ENCODE assay signal across 20 cellular contexts in the genomic region with DNA sequence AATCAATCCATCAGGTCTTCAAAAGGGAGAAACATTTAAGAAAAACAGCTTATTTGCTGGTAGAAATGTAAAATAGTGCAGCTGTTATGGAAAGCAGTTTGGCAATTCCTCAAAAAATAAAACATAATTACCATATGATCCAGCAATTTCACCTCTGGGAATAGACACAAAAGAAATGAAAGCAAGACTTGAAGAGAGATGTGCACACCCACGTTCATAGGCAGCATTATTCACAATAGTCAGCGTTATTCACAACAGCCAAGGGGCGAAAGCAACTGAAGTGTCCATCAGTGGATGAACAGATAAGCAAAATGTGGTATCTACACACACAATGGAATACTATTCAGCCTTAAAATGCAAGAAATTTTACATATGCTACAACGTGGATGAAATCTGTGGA. TPM values are rescaled to one million over a fixed set of nuclear protein-coding genes. Genes with fewer than 3 reads are reported as not detected.
DNase-seq lines count a peak whose midpoint lies in the region; FAIRE-seq and TF ChIP-seq lines count a peak whose summit lies in the region.
"Had no signal": no experiment of that assay in that cellular context is flagged by ENCODE, and none has a peak within 500 bp of the region (broad histone marks: within the 10 kb centered on the region; RNA-seq: fewer than 3 reads in every experiment).

No MANE protein-coding gene starts in this region.

- no peak overlapping the region for H3K27ac Mint-ChIP-seq in MCF 10A (ENCODE audit: low read depth, unreplicated experiment)
- H3K27ac Mint-ChIP-seq: B cell had no signal

- no peak overlapping the region for H2BK12ac ChIP-seq in mesenchymal stem cell (ENCODE audit: low read length in 2 of 2)

- no peak overlapping the region for H4K91ac ChIP-seq in mesenchymal stem cell (ENCODE audit: low read length)

- H3K27ac ChIP-seq in mammary epithelial cell (ENCODE audit: insufficient read depth, low read depth, low read length) (no peak overlapping the region), mesenchymal stem cell (ENCODE audit: low read length, poor library complexity, severe bottlenecking) (no peak overlapping the region), smooth muscle cell (ENCODE audit: low read depth) (no peak overlapping the region)
- H3K27ac ChIP-seq: SJCRH30 had no signal

- H2BK5ac ChIP-seq in mesenchymal stem cell (ENCODE audit: low read depth, low read length, poor library complexity, severe bottlenecking) = no peak overlapping the region

- H3K4me1 ChIP-seq in mammary epithelial cell (ENCODE audit: insufficient read depth, low read length) = peaks cover 42% of the 10 kb centered on the region
- H3K4me1 ChIP-seq in mesenchymal stem cell (ENCODE audit: control insufficient read depth, insufficient read depth, low read depth, low read length) = no peaks in the 10 kb centered on the region
- no peaks in the 10 kb centered on the region for H3K4me1 ChIP-seq in smooth muscle cell (ENCODE audit: low read depth)
- H3K4me1 ChIP-seq: SJCRH30 had no signal

- BruUV-seq in mammary epithelial cell (replicated peaks; lab: Mats Ljungman, UMichigan) (no TSS peak), MCF 10A (replicated peaks; lab: Mats Ljungman, UMichigan) (no TSS peak)

- H3K36me3 Mint-ChIP-seq in MCF 10A (ENCODE audit: insufficient read depth, unreplicated experiment) = no peaks in the 10 kb centered on the region

- no peak overlapping the region for H2AK5ac ChIP-seq in mesenchymal stem cell (ENCODE audit: low read length, severe bottlenecking)

- H3K9me3 ChIP-seq in mammary epithelial cell (replicated peaks; ENCODE audit: insufficient read depth, low read length) (no peaks in the 10 kb centered on the region), mesenchymal stem cell (ENCODE audit: control insufficient read depth, low read length) (no peaks in the 10 kb centered on the region), smooth muscle cell (replicated peaks; ENCODE audit: low read depth) (no peaks in the 10 kb centered on the region)
- H3K9me3 ChIP-seq: MG63, SJCRH30 had no signal

- no peak overlapping the region for H3K4ac ChIP-seq in mesenchymal stem cell (ENCODE audit: low read depth in 1 of 2, low read length in 2 of 2)

- H3K36me3 ChIP-seq in mammary epithelial cell (ENCODE audit: insufficient read depth, low read length) (no peaks in the 10 kb centered on the region), mesenchymal stem cell (ENCODE audit: control insufficient read depth in 1 of 2, insufficient read depth in 2 of 2, low read depth in 1 of 2, low read length in 2 of 2) (no peaks in the 10 kb centered on the region), smooth muscle cell (ENCODE audit: low read depth) (no peaks in the 10 kb centered on the region)
- H3K36me3 ChIP-seq: MG63, SJCRH30 had no signal

- no peak overlapping the region for H3K23ac ChIP-seq in mesenchymal stem cell (ENCODE audit: low read length in 2 of 2)

- no peak overlapping the region for H3K9ac ChIP-seq in mammary epithelial cell (ENCODE audit: insufficient read depth, low read length)
- peak overlapping the region; percentile 33 for H3K9ac ChIP-seq in mesenchymal stem cell (ENCODE audit: low read length)
- H3K9ac ChIP-seq in smooth muscle cell (ENCODE audit: low read depth) = no peak overlapping the region

- dilution Hi-C loops in mammary epithelial cell (cut with HindIII; ENCODE audit: low sequenced_read_pairs) = no loop called here

- WGBS in mammary epithelial cell (ENCODE audit: low coverage, missing lambda C conversion rate) = 41% methylated on average over 4 of the region's 4 CpGs
- 88% methylated on average over 3 of the region's 4 CpGs for WGBS in mesenchymal stem cell
- 80% methylated on average over 4 of the region's 4 CpGs for WGBS in smooth muscle cell (ENCODE audit: low lambda C conversion rate)

- no peaks in the 10 kb centered on the region for H4K20me1 ChIP-seq in mammary epithelial cell (ENCODE audit: insufficient read depth, low read length)
- H4K20me1 ChIP-seq in smooth muscle cell (ENCODE audit: low read depth) = no peaks in the 10 kb centered on the region

- H3K4me2 ChIP-seq in mammary epithelial cell (ENCODE audit: insufficient read depth, low read depth, low read length) (peak overlapping the region; percentile 62), mesenchymal stem cell (ENCODE audit: low read length, poor library complexity, severe bottlenecking) (no peak overlapping the region), smooth muscle cell (no peak overlapping the region)

- H3K14ac ChIP-seq in mesenchymal stem cell (ENCODE audit: low read length in 2 of 2) = no peak overlapping the region

- DNase-seq in mammary epithelial cell = peak; percentile 30
- DNase-seq in MCF 10A (ENCODE audit: unreplicated experiment) = no peak
- peak; percentile 55 for DNase-seq in NCI-H526 treated with DMSO at 0.1 percent for 48 hours (lab: John Stamatoyannopoulos, UW)
- peak; percentile 42 to 43 for DNase-seq in cardiac fibroblast (ENCODE audit: low read depth in 2 of 2)
- no peak for DNase-seq in mesenchymal stem cell
- no peak for DNase-seq in GM12892 (ENCODE audit: insufficient read length)
- no peak for DNase-seq in activated CD4-positive, alpha-beta T cell treated with anti-CD3 and anti-CD28 coated beads, Interleukin-2, amount 50 U/mL, for 1 hour
- DNase-seq in smooth muscle cell (lab: John Stamatoyannopoulos, UW; ENCODE audit: unreplicated experiment) = no peak
- DNase-seq: COR-L47, EL, Karpas-422, MG63, NCI-H1048, NCI-H146, NCI-H2029 treated with DMSO at 0.1 percent for 48 hours, NCI-H510A, SJCRH30 had no signal

- H3K4me3 ChIP-seq in mammary epithelial cell (replicated peaks in 1 of 3; ENCODE audit: insufficient read depth in 1 of 3, low read depth in 2 of 3, low read length in 3 of 3) (no peak overlapping the region), cardiac fibroblast (replicated peaks in 1 of 2; ENCODE audit: low read depth in 2 of 2, low read length in 2 of 2) (no peak overlapping the region), mesenchymal stem cell (ENCODE audit: insufficient read depth in 1 of 2, low read depth in 1 of 2, low read length in 2 of 2) (peak overlapping the region in 1 of 2 experiments; percentile 8), smooth muscle cell (no peak overlapping the region)
- H3K4me3 ChIP-seq: MG63, SJCRH30 had no signal

- no peak for TF ChIP-seq CTCF in mammary epithelial cell (conservative IDR thresholded peaks at IDR 0.05 in 1 of 2, IDR thresholded peaks at IDR 0.05 in 1 of 2; ENCODE audit: extremely low read depth in 1 of 2, insufficient read depth in 1 of 2, low read depth in 1 of 2, low read length in 2 of 2)
- no peak for TF ChIP-seq CTCF in MCF 10A (IDR thresholded peaks at IDR 0.05; ENCODE audit: unreplicated experiment)
- no peak for TF ChIP-seq CTCF in cardiac fibroblast (IDR thresholded peaks at IDR 0.05; ENCODE audit: low read depth, low read length)
- no peak for TF ChIP-seq CTCF in smooth muscle cell (IDR thresholded peaks at IDR 0.05; ENCODE audit: borderline replicate concordance, insufficient read depth, poor library complexity, severe bottlenecking)

- no peak overlapping the region for H2BK15ac ChIP-seq in mesenchymal stem cell (ENCODE audit: low read depth, poor library complexity, severe bottlenecking)

- H3K9me3 Mint-ChIP-seq in MCF 10A (ENCODE audit: unreplicated experiment) = no peaks in the 10 kb centered on the region

- no peak for FAIRE-seq in GM12892 (lab: Jason Lieb, UNC)
- FAIRE-seq: GM12891, GM18507 had no signal

- H4K8ac ChIP-seq in mesenchymal stem cell (ENCODE audit: low read length) = no peak overlapping the region

- H3K79me1 ChIP-seq in mesenchymal stem cell (replicated peaks; ENCODE audit: low read length, poor library complexity, severe bottlenecking) = peaks cover 15% of the 10 kb centered on the region

- in situ Hi-C loops in mammary epithelial cell (cut with MboI; ENCODE audit: low sequenced_read_pairs in 2 of 2) = no loop called here

- peaks cover 44% of the 10 kb centered on the region for H3K4me1 Mint-ChIP-seq in MCF 10A (ENCODE audit: insufficient read depth, unreplicated experiment)

- H3K27me3 ChIP-seq in mammary epithelial cell (ENCODE audit: insufficient read depth, low read length) = no peaks in the 10 kb centered on the region
- no peaks in the 10 kb centered on the region for H3K27me3 ChIP-seq in mesenchymal stem cell (ENCODE audit: control insufficient read depth in 1 of 2, insufficient read depth in 1 of 2, low read length in 2 of 2)
- no peaks in the 10 kb centered on the region for H3K27me3 ChIP-seq in smooth muscle cell (ENCODE audit: low read depth)
- H3K27me3 ChIP-seq: MG63, SJCRH30 had no signal

- CTCF ChIA-PET in mammary epithelial cell (lab: Charles Lee; ENCODE audit: low non-redundant PET) = no interaction called here
- CTCF ChIA-PET in MCF 10A (lab: Yijun Ruan, JAX) = interaction anchor here (0.6 to 1.5 kb wide), 3 partner anchors 9 to 133 kb away, joined by 3 to 4 read pairs (median 4); no protein-coding TSS in a partner anchor

- H2AFZ ChIP-seq in mammary epithelial cell (ENCODE audit: low read depth, low read length) = no peak overlapping the region
- H2AFZ ChIP-seq in mesenchymal stem cell (ENCODE audit: low read depth, low read length) = no peak overlapping the region
- no peak overlapping the region for H2AFZ ChIP-seq in smooth muscle cell (ENCODE audit: low read depth)

- H3K4me3 Mint-ChIP-seq in MCF 10A (ENCODE audit: unreplicated experiment) = no peak overlapping the region
- H3K4me3 Mint-ChIP-seq: B cell had no signal

- no peak overlapping the region for H2BK120ac ChIP-seq in mesenchymal stem cell (ENCODE audit: low read depth, low read length)

- H3K27me3 Mint-ChIP-seq in MCF 10A (ENCODE audit: insufficient read depth, unreplicated experiment) = no peaks in the 10 kb centered on the region

- H3K79me2 ChIP-seq in mammary epithelial cell (ENCODE audit: insufficient read depth, low read length) (peaks cover 62% of the 10 kb centered on the region), smooth muscle cell (ENCODE audit: low read depth) (no peaks in the 10 kb centered on the region)

- no peak overlapping the region for H3K18ac ChIP-seq in mesenchymal stem cell (ENCODE audit: low read depth in 1 of 2, low read length in 2 of 2)

- intact Hi-C loops in mammary epithelial cell (cut with micrococcal nuclease) = no loop called here
- intact Hi-C loops in MCF 10A (cut with micrococcal nuclease) = no loop called here

- TF ChIP-seq POLR2A in GM12892 (IDR thresholded peaks at IDR 0.05; ENCODE audit: low read depth, low read length) = no peak

- no peaks in the 10 kb centered on the region for H3F3A ChIP-seq in smooth muscle cell (ENCODE audit: low read depth)

- POLR2A ChIA-PET in MCF 10A (lab: Yijun Ruan, JAX) = interaction anchor here (0.8 kb wide), 1 partner anchor 11 kb away, joined by 3 read pairs; no protein-coding TSS in a partner anchor

RNA-seq across cellular contexts. Expression of a gene that starts 45.1 kb away (rescaled TPM):
- total RNA-seq in mammary epithelial cell (10 to 100 TPM; 65.2 to 77.6 TPM), MCF 10A (2022) (77.0 and 94.1 TPM in 2 replicates), smooth muscle cell (25.1 and 42.0 TPM in 2 replicates)
- polyA plus RNA-seq in mammary epithelial cell (52.9 TPM), smooth muscle cell (5.7 and 19.5 TPM in 2 replicates)
- 122 TPM for polyA minus RNA-seq in mammary epithelial cell
- 22.0 TPM for polyA plus RNA-seq in mesenchymal stem cell (2013, experiment 1 of 2)
- polyA plus RNA-seq in mesenchymal stem cell (2013, experiment 2 of 2) = 20.8 TPM
- polyA plus RNA-seq in GM12892 (2012; ENCODE audit: missing spikeins) = 5.6 TPM

Comparison
In these comparisons a context has a peak if more than half of its experiments do, and no peak if none do; other contexts are left out.
1. DNase-seq: peak in mammary epithelial cell (single experiment), NCI-H526 treated with DMSO at 0.1 percent for 48 hours (single experiment) and cardiac fibroblast (2 of 2); none in MCF 10A (single experiment), mesenchymal stem cell (single experiment), GM12892 (single experiment), activated CD4-positive, alpha-beta T cell treated with anti-CD3 and anti-CD28 coated beads, Interleukin-2, amount 50 U/mL, for 1 hour (single experiment) and smooth muscle cell (single experiment).